In the genomic region with DNA sequence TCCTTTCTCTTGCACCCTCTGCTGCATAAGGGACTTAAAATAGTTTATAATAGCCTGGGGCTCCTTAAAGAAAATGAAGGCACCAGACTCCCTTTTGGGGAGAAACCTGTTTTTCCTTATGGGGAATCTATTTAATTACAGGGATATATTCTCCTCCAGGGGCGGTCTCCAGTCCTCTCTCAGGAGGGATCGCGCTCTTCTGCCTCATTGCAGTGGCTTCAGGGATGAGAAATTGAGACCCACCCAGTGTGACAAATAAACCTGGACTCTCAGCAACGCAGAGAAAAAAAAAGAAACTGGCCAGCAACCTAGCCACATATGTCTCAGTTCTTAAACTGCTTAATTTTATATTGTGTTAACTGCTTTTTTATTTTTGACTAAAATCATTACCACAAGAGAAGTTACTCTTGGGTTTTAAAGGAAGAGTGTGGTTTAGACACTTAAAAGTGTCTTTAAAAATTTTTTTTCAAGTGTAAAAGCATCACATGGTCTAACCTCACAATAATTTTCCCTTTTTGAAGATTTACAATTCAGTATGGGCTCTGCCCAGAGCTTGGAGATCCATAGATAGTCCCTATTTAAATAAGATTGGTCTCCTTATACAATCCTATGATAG, we compare ENCODE assay signal across 15 cellular contexts. TPM values are rescaled to one million over a fixed set of nuclear protein-coding genes. Genes with fewer than 3 reads are reported as not detected.
DNase-seq lines count a peak whose midpoint lies in the region; ATAC-seq lines count a peak whose summit lies in the region.
"Had no signal": no experiment of that assay in that cellular context is flagged by ENCODE, and none has a peak within 500 bp of the region (broad histone marks: within the 10 kb centered on the region; RNA-seq: fewer than 3 reads in every experiment).

No MANE protein-coding gene starts in this region.

- H3K36me3 ChIP-seq in KOPT-K1 (ENCODE audit: insufficient read depth, low read length) = no peaks in the 10 kb centered on the region
- H3K36me3 ChIP-seq in trophoblast cell (ENCODE audit: control insufficient read depth in 1 of 2, insufficient read depth in 2 of 2, low read length in 2 of 2) = no peaks in the 10 kb centered on the region
- H3K36me3 ChIP-seq in H7 (replicated peaks; ENCODE audit: control insufficient read depth, insufficient read depth, low read length) = no peaks in the 10 kb centered on the region
- H3K36me3 ChIP-seq: adrenal gland, ovary, spleen had no signal

- H3K79me1 ChIP-seq in trophoblast cell (ENCODE audit: low read length) = peaks cover 18% of the 10 kb centered on the region

- no peak overlapping the region for H2AK5ac ChIP-seq in trophoblast cell (ENCODE audit: low read length)

- no peak overlapping the region for H3K4ac ChIP-seq in trophoblast cell (ENCODE audit: low read depth, low read length)

- no peak overlapping the region for H2BK120ac ChIP-seq in trophoblast cell (ENCODE audit: insufficient read depth, low read length, poor library complexity)

- H2BK5ac ChIP-seq in trophoblast cell (ENCODE audit: low read depth, low read length, poor library complexity) = no peak overlapping the region

- ATAC-seq in activated CD8-positive, alpha-beta memory T cell treated with anti-CD3 and anti-CD28 coated beads, Interleukin-2, amount 10 ng/mL, durations not matched to agents 7 days and 5 days = peak; percentile 33
- ATAC-seq in GM18502 (IDR thresholded peaks at IDR 0.05; ENCODE audit: poor library complexity, unreplicated experiment) = no peak

- no peak overlapping the region for H2BK12ac ChIP-seq in trophoblast cell (ENCODE audit: low read length)

- peaks cover 3% of the 10 kb centered on the region for H3K27me3 Mint-ChIP-seq in activated CD8-positive, alpha-beta memory T cell treated with anti-CD3 and anti-CD28 coated beads, Interleukin-2, amount 10 ng/mL, durations not matched to agents 7 days and 5 days

- peaks cover 15% of the 10 kb centered on the region for H3K4me1 Mint-ChIP-seq in activated CD8-positive, alpha-beta memory T cell treated with anti-CD3 and anti-CD28 coated beads, Interleukin-2, amount 10 ng/mL, durations not matched to agents 7 days and 5 days

- no peak overlapping the region for H4K91ac ChIP-seq in trophoblast cell (ENCODE audit: low read depth, low read length)

- no peak overlapping the region for H3K9ac ChIP-seq in trophoblast cell (ENCODE audit: low read length)

- no peaks in the 10 kb centered on the region for H3K79me2 ChIP-seq in trophoblast cell (ENCODE audit: control insufficient read depth, insufficient read depth, low read length, poor library complexity)

- H4K12ac ChIP-seq in trophoblast cell (ENCODE audit: low read depth, low read length) = no peak overlapping the region

- H3K4me3 Mint-ChIP-seq in activated CD8-positive, alpha-beta memory T cell treated with anti-CD3 and anti-CD28 coated beads, Interleukin-2, amount 10 ng/mL, durations not matched to agents 7 days and 5 days = no peak overlapping the region
- H3K4me3 Mint-ChIP-seq: memory B cell had no signal

- no peak overlapping the region for H2AFZ ChIP-seq in trophoblast cell (ENCODE audit: insufficient read depth, low read length, poor library complexity)

- H3K27me3 ChIP-seq in trophoblast cell (ENCODE audit: insufficient read depth, low read length) (no peaks in the 10 kb centered on the region), H7 (ENCODE audit: control insufficient read depth, insufficient read depth, low read length) (no peaks in the 10 kb centered on the region)
- H3K27me3 ChIP-seq: ovary had no signal

- H3K14ac ChIP-seq in trophoblast cell (ENCODE audit: low read length) = no peak overlapping the region

- H3K27ac Mint-ChIP-seq in activated CD8-positive, alpha-beta memory T cell treated with anti-CD3 and anti-CD28 coated beads, Interleukin-2, amount 10 ng/mL, durations not matched to agents 7 days and 5 days = peak overlapping the region; percentile 42
- H3K27ac Mint-ChIP-seq: memory B cell had no signal

- H3K27ac ChIP-seq in KOPT-K1 (ENCODE audit: low read depth, low read length, poor library complexity, severe bottlenecking) (peak overlapping the region; percentile 5), trophoblast cell (ENCODE audit: low read depth, low read length) (peak overlapping the region; percentile 76)
- H3K27ac ChIP-seq: adrenal gland, ovary, spleen had no signal

- H3K9me3 ChIP-seq in KOPT-K1 (ENCODE audit: insufficient read depth, low read length, poor library complexity, severe bottlenecking) (no peaks in the 10 kb centered on the region), trophoblast cell (ENCODE audit: insufficient read depth, low read depth, low read length) (no peaks in the 10 kb centered on the region)
- H3K9me3 ChIP-seq: adrenal gland, ovary, spleen had no signal

- peaks cover 3% of the 10 kb centered on the region for H3K36me3 Mint-ChIP-seq in activated CD8-positive, alpha-beta memory T cell treated with anti-CD3 and anti-CD28 coated beads, Interleukin-2, amount 10 ng/mL, durations not matched to agents 7 days and 5 days
- H3K36me3 Mint-ChIP-seq: memory B cell had no signal

- no peak overlapping the region for H3K23ac ChIP-seq in trophoblast cell (ENCODE audit: low read length)

- no CpG with 5 or more reads among the region's 4 CpGs for WGBS in trophoblast cell (ENCODE audit: extremely low coverage, insufficient coverage, insufficient read length)

- H3K4me3 ChIP-seq in trophoblast cell (ENCODE audit: low read depth, low read length) (no peak overlapping the region), H7 (ENCODE audit: insufficient read depth, low read depth, low read length) (no peak overlapping the region)
- H3K4me3 ChIP-seq: adrenal gland, ovary, spleen had no signal

- H3K4me2 ChIP-seq in trophoblast cell (ENCODE audit: low read length) = peak overlapping the region; percentile 28

- no peak for DNase-seq in activated CD8-positive, alpha-beta memory T cell treated with anti-CD3 and anti-CD28 coated beads, Interleukin-2, amount 10 ng/mL, durations not matched to agents 7 days and 5 days
- DNase-seq in activated CD8-positive, alpha-beta memory T cell treated with anti-CD3 and anti-CD28 coated beads, Interleukin-2, amount 50 U/mL, for 48 hours = no peak
- peak; percentile 24 for DNase-seq in dedifferentiated amniotic fluid mesenchymal stem cell (ENCODE audit: extremely low spot score)
- DNase-seq in trophoblast cell = peak; percentile 72 to 79
- DNase-seq in H7 = no peak
- DNase-seq in stimulated activated CD4-positive, alpha-beta T cell treated with anti-CD3 and anti-CD28 coated beads, Interleukin-4, amount 100 ng/mL, for 24 hours = no peak
- DNase-seq: adrenal gland, Calu3, dermis blood vessel endothelial cell, MM.1S, ovary, spleen had no signal

- H3K4me1 ChIP-seq in trophoblast cell (ENCODE audit: control insufficient read depth in 1 of 2, insufficient read depth in 2 of 2, low read length in 2 of 2) = peaks cover 2 to 8% of the 10 kb centered on the region in 2 experiments
- H3K4me1 ChIP-seq: adrenal gland had no signal

- H3K9me3 Mint-ChIP-seq in activated CD8-positive, alpha-beta memory T cell treated with anti-CD3 and anti-CD28 coated beads, Interleukin-2, amount 10 ng/mL, durations not matched to agents 7 days and 5 days (ENCODE audit: low read depth) = no peaks in the 10 kb centered on the region
- H3K9me3 Mint-ChIP-seq: memory B cell had no signal

- CTCF ChIA-PET in activated CD8-positive, alpha-beta memory T cell treated with anti-CD3 and anti-CD28 coated beads, Interleukin-2, amount 10 ng/mL, durations not matched to agents 7 days and 5 days (lab: Charles Lee) = interaction anchor here (1.4 kb wide), 1 partner anchor 10 kb away, joined by 6 read pairs; no protein-coding TSS in a partner anchor

- H4K8ac ChIP-seq in trophoblast cell (ENCODE audit: low read depth, low read length) = no peak overlapping the region

- H3K18ac ChIP-seq in trophoblast cell (ENCODE audit: low read length) = no peak overlapping the region

RNA-seq across cellular contexts. Expression of a gene that starts 11.7 kb away (rescaled TPM):
- 10 to 100 TPM; 21.3 to 25.0 TPM for total RNA-seq in activated CD8-positive, alpha-beta memory T cell treated with anti-CD3 and anti-CD28 coated beads, Interleukin-2, amount 10 ng/mL, durations not matched to agents 7 days and 5 days
- 39.9 and 40.5 TPM in 2 replicates for polyA plus RNA-seq in trophoblast cell (2013)
- total RNA-seq in H7 (2014; rRNA removed; shearing (Covaris generic)) = 17.0 and 19.6 TPM in 2 replicates

Comparison
In these comparisons a context has a peak if more than half of its experiments do, and no peak if none do; other contexts are left out.
1. DNase-seq: peak in dedifferentiated amniotic fluid mesenchymal stem cell (single experiment) and trophoblast cell (2 of 2); none in activated CD8-positive, alpha-beta memory T cell treated with anti-CD3 and anti-CD28 coated beads, Interleukin-2, amount 10 ng/mL, durations not matched to agents 7 days and 5 days (single experiment), activated CD8-positive, alpha-beta memory T cell treated with anti-CD3 and anti-CD28 coated beads, Interleukin-2, amount 50 U/mL, for 48 hours (single experiment), H7 (single experiment) and stimulated activated CD4-positive, alpha-beta T cell treated with anti-CD3 and anti-CD28 coated beads, Interleukin-4, amount 100 ng/mL, for 24 hours (single experiment).